27 cellular contexts compared by ENCODE assay signal in the genomic region with DNA sequence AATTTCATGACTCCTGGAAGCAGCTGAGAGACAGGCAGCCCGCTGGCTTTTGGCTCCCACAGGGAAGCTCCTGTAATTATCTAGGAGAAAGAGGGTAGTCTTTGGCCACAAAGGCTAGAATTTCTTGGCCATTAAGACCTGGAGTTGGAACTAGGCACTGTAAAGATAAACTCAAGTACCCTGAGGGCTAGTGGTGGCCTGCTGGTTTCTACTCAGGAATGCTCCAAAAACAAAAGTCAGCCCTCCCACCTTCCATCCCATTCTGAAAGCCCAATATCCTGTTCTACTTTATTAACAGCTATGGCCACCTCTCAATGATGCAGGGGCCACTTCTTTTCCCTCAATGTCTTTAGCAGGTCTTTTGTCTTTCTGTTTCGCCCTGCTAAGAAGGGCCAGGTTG. TPM values are rescaled to one million over a fixed set of nuclear protein-coding genes. Genes with fewer than 3 reads are reported as not detected.
A peak's percentile ranks its signal among the peaks of the same experiment; 100 is the strongest.
DNase-seq lines count a peak whose midpoint lies in the region; ATAC-seq and TF ChIP-seq lines count a peak whose summit lies in the region.
"Had no signal": no experiment of that assay in that cellular context is flagged by ENCODE, and none has a peak within 500 bp of the region (broad histone marks: within the 10 kb centered on the region; RNA-seq: fewer than 3 reads in every experiment).

No MANE protein-coding gene starts in this region.

- no peaks in the 10 kb centered on the region for H3K4me1 ChIP-seq in HUES6 (ENCODE audit: control insufficient read depth, insufficient read depth, low read length)
- H3K4me1 ChIP-seq: BLaER1 treated with 17β-estradiol and CSF1 and Interleukin-3, amounts not matched to agents 10 nM and 100 nM had no signal

- H3K27me3 ChIP-seq in HUES6 (ENCODE audit: control insufficient read depth, insufficient read depth, low read length): no peaks in the 10 kb centered on the region
- H3K27me3 ChIP-seq: BLaER1 treated with 17β-estradiol and CSF1 and Interleukin-3, amounts not matched to agents 10 nM and 100 nM; MG63; SJSA1 had no signal

- H3K4me3 ChIP-seq in HUES6 (ENCODE audit: low read depth, low read length): no peak overlapping the region
- H3K4me3 ChIP-seq: A549; BLaER1 treated with 17β-estradiol and CSF1 and Interleukin-3, amounts not matched to agents 10 nM and 100 nM; MG63; PC-9; SJSA1 had no signal

- H3K36me3 Mint-ChIP-seq in progenitor cell of endocrine pancreas (ENCODE audit: insufficient read depth): peaks cover 16% of the 10 kb centered on the region
- no peaks in the 10 kb centered on the region for H3K36me3 Mint-ChIP-seq in effector memory CD8-positive, alpha-beta T cell (ENCODE audit: insufficient read depth)

- ATAC-seq in GM19351 (IDR thresholded peaks at IDR 0.05; ENCODE audit: unreplicated experiment): no peak
- no peak for ATAC-seq in effector memory CD8-positive, alpha-beta T cell (replicated peaks)
- ATAC-seq: A549 had no signal

- H3K4me1 Mint-ChIP-seq in progenitor cell of endocrine pancreas (ENCODE audit: low read depth): no peaks in the 10 kb centered on the region
- H3K4me1 Mint-ChIP-seq in effector memory CD8-positive, alpha-beta T cell (ENCODE audit: low read depth in 2 of 2): no peaks in the 10 kb centered on the region
- H3K4me1 Mint-ChIP-seq: CD4-positive, alpha-beta memory T cell had no signal

- H3K9me3 ChIP-seq in HUES6 (ENCODE audit: control insufficient read depth, insufficient read depth, low read depth, low read length): no peaks in the 10 kb centered on the region
- H3K9me3 ChIP-seq: A549, Caco-2, MG63, SJSA1 had no signal

- H3K27me3 Mint-ChIP-seq in progenitor cell of endocrine pancreas: no peaks in the 10 kb centered on the region
- H3K27me3 Mint-ChIP-seq in effector memory CD8-positive, alpha-beta T cell: no peaks in the 10 kb centered on the region
- H3K27me3 Mint-ChIP-seq: CD4-positive, alpha-beta memory T cell had no signal

- DNase-seq in NCI-H69 (lab: John Stamatoyannopoulos, UW): peak; percentile 0
- peak; percentile 7 for DNase-seq in iPS DF 4.7 (ENCODE audit: extremely low read depth, low spot score)
- DNase-seq in progenitor cell of endocrine pancreas (ENCODE audit: low spot score, unreplicated experiment): no peak
- DNase-seq in effector memory CD8-positive, alpha-beta T cell: no peak
- DNase-seq in ureter (ENCODE audit: low spot score): no peak
- DNase-seq: AML-193; Caco-2; CD4-positive, alpha-beta memory T cell; DMS 273 treated with DMSO at 0.1 percent for 48 hours; DMS79; EL; GF-D8; KBM-7; MG63; NCI-H1105 treated with DMSO at 0.1 percent for 48 hours; NCI-H2029 treated with DMSO at 0.1 percent for 48 hours; NCI-H2171; NCI-H226; NCI-H510A treated with DMSO at 0.1 percent for 48 hours; NCI-H774; PC-9; Right ventricle myocardium superior had no signal

- H3K4me3 Mint-ChIP-seq in progenitor cell of endocrine pancreas (ENCODE audit: low read depth): no peak overlapping the region
- H3K4me3 Mint-ChIP-seq in effector memory CD8-positive, alpha-beta T cell: no peak overlapping the region
- H3K4me3 Mint-ChIP-seq: CD4-positive, alpha-beta memory T cell had no signal

- peak overlapping the region; percentile 5 for H3K27ac Mint-ChIP-seq in progenitor cell of endocrine pancreas
- no peak overlapping the region for H3K27ac Mint-ChIP-seq in effector memory CD8-positive, alpha-beta T cell
- H3K27ac Mint-ChIP-seq: CD4-positive, alpha-beta memory T cell had no signal

- H3K9me3 Mint-ChIP-seq in progenitor cell of endocrine pancreas (ENCODE audit: low read depth): no peaks in the 10 kb centered on the region
- no peaks in the 10 kb centered on the region for H3K9me3 Mint-ChIP-seq in effector memory CD8-positive, alpha-beta T cell

- peak overlapping the region; percentile 8; the same call in 1 of the 2 replicates for H3K27ac ChIP-seq in HUES6 (ENCODE audit: low read depth, low read length)
- H3K27ac ChIP-seq: A549; BLaER1 treated with 17β-estradiol and CSF1 and Interleukin-3, amounts not matched to agents 10 nM and 100 nM; PC-9; SJSA1 had no signal

- peaks cover 13% of the 10 kb centered on the region; the same call in 1 of the 2 replicates for H3K36me3 ChIP-seq in HUES6 (ENCODE audit: control insufficient read depth, insufficient read depth, low read length)
- H3K36me3 ChIP-seq: MG63 had no signal

- no peak overlapping the region for H3K9ac ChIP-seq in HUES6 (ENCODE audit: low read length)
- H3K9ac ChIP-seq: BLaER1 treated with 17β-estradiol and CSF1 and Interleukin-3, amounts not matched to agents 10 nM and 100 nM had no signal

- TF ChIP-seq CTCF in progenitor cell of endocrine pancreas (IDR thresholded peaks at IDR 0.05; ENCODE audit: unreplicated experiment): no peak

RNA-seq across cellular contexts. Expression of a gene that starts 34.0 kb away (rescaled TPM):
- total RNA-seq in progenitor cell of endocrine pancreas (31.5 and 37.5 TPM in 2 replicates), ureter (1.1 TPM)
- total RNA-seq: CD4-positive, alpha-beta memory T cell had no signal

Comparison
In these comparisons a context has a peak if more than half of its experiments do, and no peak if none do; other contexts are left out.
1. DNase-seq: peak in NCI-H69 (single experiment) and iPS DF 4.7 (single experiment); none in progenitor cell of endocrine pancreas (single experiment), effector memory CD8-positive, alpha-beta T cell (0 of 3) and ureter (single experiment).
2. RNA of a gene that starts 34.0 kb away (total RNA-seq): 31.5 to 37.5 TPM in progenitor cell of endocrine pancreas; 1.1 TPM in ureter (single experiment); every median in the first group is over 10 times any median in the second.